ENCODE assay signal across 9 cellular contexts in genomic region chr12:124828264-124829007, GRCh38. TPM values are rescaled to one million over a fixed set of nuclear protein-coding genes. Genes with fewer than 3 reads are reported as not detected.
DNase-seq lines count a peak whose midpoint lies in the region; ATAC-seq, FAIRE-seq and TF ChIP-seq lines count a peak whose summit lies in the region.
"Had no signal": no experiment of that assay in that cellular context is flagged by ENCODE, and none has a peak within 500 bp of the region (broad histone marks: within the 10 kb centered on the region; RNA-seq: fewer than 3 reads in every experiment).

No MANE protein-coding gene starts in this region.

- H3K79me2 ChIP-seq in mammary epithelial cell (ENCODE audit: insufficient read depth, low read length) = peaks cover 65% of the 10 kb centered on the region

- no peak overlapping the region for H3K4me3 ChIP-seq in BLaER1 treated with 17β-estradiol and CSF1 and Interleukin-3, amounts not matched to agents 10 nM and 100 nM
- H3K4me3 ChIP-seq in mammary epithelial cell (replicated peaks in 1 of 3; ENCODE audit: insufficient read depth in 1 of 3, low read depth in 2 of 3, low read length in 3 of 3) (no peak overlapping the region), mucosa of descending colon (no peak overlapping the region)
- H3K4me3 ChIP-seq: heart left ventricle had no signal

- no peak overlapping the region; a peak in 1 of 22 replicates for H3K4me2 ChIP-seq in BLaER1 treated with 17β-estradiol and CSF1 and Interleukin-3, amounts not matched to agents 10 nM and 100 nM
- H3K4me2 ChIP-seq in mammary epithelial cell (ENCODE audit: insufficient read depth, low read depth, low read length) = peak overlapping the region; percentile 56

- CTCF ChIA-PET in mammary epithelial cell (lab: Charles Lee; ENCODE audit: low non-redundant PET) = no interaction called here

- ATAC-seq in mucosa of descending colon = peak; percentile 89
- no peak for ATAC-seq in GM21515 (IDR thresholded peaks at IDR 0.05; ENCODE audit: unreplicated experiment)

- WGBS in mammary epithelial cell (ENCODE audit: low coverage, missing lambda C conversion rate) = 46% methylated on average over 18 of the region's 18 CpGs

- dilution Hi-C loops in mammary epithelial cell (cut with HindIII; ENCODE audit: low sequenced_read_pairs) = no loop called here

- H3K9me3 ChIP-seq in BLaER1 treated with 17β-estradiol and CSF1 and Interleukin-3, amounts not matched to agents 10 nM and 100 nM (replicated peaks in 1 of 11) = peaks cover 11 to 28% (median 24%) of the 10 kb centered on the region in 11 experiments; a peak in 21 of 22 replicates
- H3K9me3 ChIP-seq in mammary epithelial cell (replicated peaks; ENCODE audit: insufficient read depth, low read length) = peaks cover 9% of the 10 kb centered on the region
- no peaks in the 10 kb centered on the region for H3K9me3 ChIP-seq in mucosa of descending colon

- peaks cover 14 to 62% (median 40%) of the 10 kb centered on the region in 11 experiments; a peak in 21 of 22 replicates for H3K36me3 ChIP-seq in BLaER1 treated with 17β-estradiol and CSF1 and Interleukin-3, amounts not matched to agents 10 nM and 100 nM
- H3K36me3 ChIP-seq in mammary epithelial cell (ENCODE audit: insufficient read depth, low read length) (peaks cover 3% of the 10 kb centered on the region), mucosa of descending colon (ENCODE audit: low read depth) (no peaks in the 10 kb centered on the region)
- H3K36me3 ChIP-seq: heart left ventricle had no signal

- DNase-seq in HTR-8/SVneo (ENCODE audit: insufficient read length, low spot score) (peak; percentile 57), mammary epithelial cell (peak; percentile 87), mucosa of descending colon (peak; percentile 78), erythroblast (lab: John Stamatoyannopoulos, UW) (no peak), OCI-M1 (lab: John Stamatoyannopoulos, UW) (no peak)
- DNase-seq in activated naive CD4-positive, alpha-beta T cell treated with Interleukin-2 at 50 U/mL for 16 hours = no peak
- DNase-seq: heart left ventricle had no signal

- peaks cover 11 to 96% (median 71%) of the 10 kb centered on the region in 11 experiments; a peak in 21 of 22 replicates for H4K20me1 ChIP-seq in BLaER1 treated with 17β-estradiol and CSF1 and Interleukin-3, amounts not matched to agents 10 nM and 100 nM
- H4K20me1 ChIP-seq in mammary epithelial cell (ENCODE audit: insufficient read depth, low read length) = no peaks in the 10 kb centered on the region

- no peaks in the 10 kb centered on the region for H3K27me3 ChIP-seq in BLaER1 treated with 17β-estradiol and CSF1 and Interleukin-3, amounts not matched to agents 10 nM and 100 nM
- no peaks in the 10 kb centered on the region for H3K27me3 ChIP-seq in mammary epithelial cell (ENCODE audit: insufficient read depth, low read length)
- H3K27me3 ChIP-seq: heart left ventricle had no signal

- intact Hi-C loops in mammary epithelial cell (cut with micrococcal nuclease) (loop anchor here (1.0 to 2.0 kb wide), 3 partner anchors 10 to 70 kb away; partner anchors contain the start of gene SCARB1), mucosa of descending colon (cut with DNase I, micrococcal nuclease) (no loop called here)

- no peak for TF ChIP-seq POLR2A in erythroblast (IDR thresholded peaks at IDR 0.05; ENCODE audit: low read length)

- peak overlapping the region in 4 of 11 experiments; percentile 3 to 31 (median 19); a peak in 6 of 22 replicates for H3K9ac ChIP-seq in BLaER1 treated with 17β-estradiol and CSF1 and Interleukin-3, amounts not matched to agents 10 nM and 100 nM
- H3K9ac ChIP-seq in mammary epithelial cell (ENCODE audit: insufficient read depth, low read length) = no peak overlapping the region

- TF ChIP-seq CTCF in mammary epithelial cell (conservative IDR thresholded peaks at IDR 0.05 in 1 of 2, IDR thresholded peaks at IDR 0.05 in 1 of 2; ENCODE audit: extremely low read depth in 1 of 2, insufficient read depth in 1 of 2, low read depth in 1 of 2, low read length in 2 of 2) = no peak
- no peak for TF ChIP-seq CTCF in mucosa of descending colon (IDR thresholded peaks at IDR 0.05)

- peak overlapping the region in 6 of 11 experiments; percentile 1 to 35 (median 12); a peak in 7 of 22 replicates for H3K27ac ChIP-seq in BLaER1 treated with 17β-estradiol and CSF1 and Interleukin-3, amounts not matched to agents 10 nM and 100 nM
- peak overlapping the region; percentile 69 for H3K27ac ChIP-seq in mammary epithelial cell (ENCODE audit: insufficient read depth, low read depth, low read length)
- H3K27ac ChIP-seq: heart left ventricle had no signal

- peak overlapping the region; percentile 20 for H2AFZ ChIP-seq in mammary epithelial cell (ENCODE audit: low read depth, low read length)

- BruUV-seq in mammary epithelial cell (replicated peaks; lab: Mats Ljungman, UMichigan) = no TSS peak

- in situ Hi-C loops in mammary epithelial cell (cut with MboI; ENCODE audit: low sequenced_read_pairs in 2 of 2) = no loop called here

- FAIRE-seq in HTR-8/SVneo (lab: Jason Lieb, UNC) = no peak

- peaks cover 3 to 47% (median 19%) of the 10 kb centered on the region in 10 experiments; a peak in 17 of 20 replicates for H3K4me1 ChIP-seq in BLaER1 treated with 17β-estradiol and CSF1 and Interleukin-3, amounts not matched to agents 10 nM and 100 nM
- H3K4me1 ChIP-seq in mammary epithelial cell (ENCODE audit: insufficient read depth, low read length) (peaks cover 27% of the 10 kb centered on the region), mucosa of descending colon (ENCODE audit: low read depth) (peaks cover 12% of the 10 kb centered on the region)

RNA-seq across cellular contexts. Expression of gene SCARB1, which starts 35.2 kb away (rescaled TPM):
- total RNA-seq in mammary epithelial cell (10 to 100 TPM; 44.8 to 60.9 TPM), mucosa of descending colon (10 to 100 TPM; 23.0 to 55.1 (median 31.2) TPM)
- 122 TPM for polyA plus RNA-seq in mammary epithelial cell
- polyA minus RNA-seq in mammary epithelial cell = 117 TPM

Comparison
In these comparisons a context has a peak if more than half of its experiments do, and no peak if none do; other contexts are left out.
1. DNase-seq: peak in HTR-8/SVneo (single experiment), mammary epithelial cell (single experiment) and mucosa of descending colon (3 of 3); none in erythroblast (0 of 2), OCI-M1 (single experiment) and activated naive CD4-positive, alpha-beta T cell treated with Interleukin-2 at 50 U/mL for 16 hours (single experiment).